ENCODE assay signal across 8 cellular contexts in genomic region chr1:228081578-228082259, GRCh38. TPM values are rescaled to one million over a fixed set of nuclear protein-coding genes. Genes with fewer than 3 reads are reported as not detected.
DNase-seq lines count a peak whose midpoint lies in the region; ATAC-seq and TF ChIP-seq lines count a peak whose summit lies in the region.

No MANE protein-coding gene starts in this region.

- DNase-seq in activated CD4-positive, alpha-beta T cell treated with anti-CD3 and anti-CD28 coated beads for 48 hours: peak; percentile 37
- no peak for DNase-seq in activated CD4-positive, alpha-beta T cell treated with anti-CD3 and anti-CD28 coated beads, Interleukin-2, amount 50 U/mL, for 1 hour
- DNase-seq in RWPE2 (ENCODE audit: low spot score) (no peak), C1 segment of cervical spinal cord (lab: John Stamatoyannopoulos, UW) (no peak), islet precursor cell (no peak)
- no peak for DNase-seq in effector memory CD8-positive, alpha-beta T cell
- DNase-seq in naive thymus-derived CD4-positive, alpha-beta T cell: no peak

- no peaks in the 10 kb centered on the region for H3K27me3 Mint-ChIP-seq in effector memory CD8-positive, alpha-beta T cell
- H3K27me3 Mint-ChIP-seq in naive thymus-derived CD4-positive, alpha-beta T cell: no peaks in the 10 kb centered on the region

- peaks cover 17% of the 10 kb centered on the region for H3K36me3 ChIP-seq in RWPE2 (ENCODE audit: low read depth)
- H3K36me3 ChIP-seq in naive thymus-derived CD4-positive, alpha-beta T cell (ENCODE audit: control insufficient read depth in 2 of 3, insufficient read depth in 3 of 3, low read length in 3 of 3): peaks cover 0 to 11% (median 0%) of the 10 kb centered on the region in 3 experiments

- peak overlapping the region; percentile 73 for H3K27ac ChIP-seq in RWPE2 (ENCODE audit: poor library complexity, severe bottlenecking)
- peak overlapping the region; percentile 97 for H3K27ac ChIP-seq in naive thymus-derived CD4-positive, alpha-beta T cell (ENCODE audit: low read depth, low read length)

- CTCF ChIA-PET in naive thymus-derived CD4-positive, alpha-beta T cell (lab: Charles Lee): interaction anchor here (1.4 kb wide), 1 partner anchor 28 kb away, joined by 3 read pairs; the partner anchor contains the start of gene MRPL55

- intact Hi-C loops in naive thymus-derived CD4-positive, alpha-beta T cell (cut with micrococcal nuclease): loop anchor here (1.0 to 10.0 kb wide), 17 partner anchors 22 to 1347 kb away; partner anchors contain the start of genes C1orf35 (in 2 of the 2), GUK1 (in 2 of the 2), JMJD4 (in 2 of the 2) and MRPL55 (in 2 of the 2)

- H3K4me1 ChIP-seq in RWPE2 (ENCODE audit: insufficient read depth, poor library complexity, severe bottlenecking): peaks cover 23% of the 10 kb centered on the region
- peaks cover 35 to 37% of the 10 kb centered on the region in 2 donors for H3K4me1 ChIP-seq in naive thymus-derived CD4-positive, alpha-beta T cell (ENCODE audit: control insufficient read depth in 2 of 2, insufficient read depth in 2 of 2, low read length in 2 of 2)

- H3K27ac Mint-ChIP-seq in effector memory CD8-positive, alpha-beta T cell: peak overlapping the region; percentile 96 to 98
- peak overlapping the region; percentile 41 to 97 (median 81) for H3K27ac Mint-ChIP-seq in naive thymus-derived CD4-positive, alpha-beta T cell

- H3K27me3 ChIP-seq in RWPE2 (ENCODE audit: insufficient read depth, poor library complexity, severe bottlenecking): no peaks in the 10 kb centered on the region
- no peaks in the 10 kb centered on the region for H3K27me3 ChIP-seq in naive thymus-derived CD4-positive, alpha-beta T cell (ENCODE audit: control insufficient read depth in 2 of 2, insufficient read depth in 2 of 2, low read length in 2 of 2)

- peaks cover 44 to 53% of the 10 kb centered on the region in 2 donors for H3K4me1 Mint-ChIP-seq in effector memory CD8-positive, alpha-beta T cell (ENCODE audit: low read depth in 2 of 2)
- H3K4me1 Mint-ChIP-seq in naive thymus-derived CD4-positive, alpha-beta T cell: peaks cover 31 to 60% (median 46%) of the 10 kb centered on the region in 7 donors

- TF ChIP-seq CTCF in RWPE2 (IDR thresholded peaks at IDR 0.05; ENCODE audit: poor library complexity, severe bottlenecking): no peak

- H3K4me3 Mint-ChIP-seq in effector memory CD8-positive, alpha-beta T cell: peak overlapping the region; percentile 91 to 94
- H3K4me3 Mint-ChIP-seq in naive thymus-derived CD4-positive, alpha-beta T cell: peak overlapping the region; percentile 73 to 97 (median 88)

- H3K9me3 Mint-ChIP-seq in effector memory CD8-positive, alpha-beta T cell: no peaks in the 10 kb centered on the region
- H3K9me3 Mint-ChIP-seq in naive thymus-derived CD4-positive, alpha-beta T cell: no peaks in the 10 kb centered on the region

- peak overlapping the region; percentile 88 for H3K4me3 ChIP-seq in RWPE2 (ENCODE audit: severe bottlenecking)
- H3K4me3 ChIP-seq in naive thymus-derived CD4-positive, alpha-beta T cell (ENCODE audit: low read length): peak overlapping the region; percentile 88

- H3K9me3 ChIP-seq in RWPE2 (ENCODE audit: severe bottlenecking): no peaks in the 10 kb centered on the region
- no peaks in the 10 kb centered on the region for H3K9me3 ChIP-seq in naive thymus-derived CD4-positive, alpha-beta T cell (ENCODE audit: control insufficient read depth in 2 of 3, low read length in 3 of 3)

- ATAC-seq in HG02870 (IDR thresholded peaks at IDR 0.05; ENCODE audit: unreplicated experiment) (peak; percentile 24), RWPE2 (ENCODE audit: low read depth) (peak; percentile 26; the same call in 2 of the 3 replicates)
- ATAC-seq in effector memory CD8-positive, alpha-beta T cell (replicated peaks): peak; percentile 9
- no peak for ATAC-seq in naive thymus-derived CD4-positive, alpha-beta T cell

- POLR2A ChIA-PET in naive thymus-derived CD4-positive, alpha-beta T cell (lab: Charles Lee): interaction anchor here (0.6 to 2.5 kb wide), 20 partner anchors 8 to 1259 kb away, joined by 3 to 9 read pairs (median 4); partner anchors contain the start of genes C1orf35, GUK1, IBA57 and MRPL55

- H3K36me3 Mint-ChIP-seq in effector memory CD8-positive, alpha-beta T cell (ENCODE audit: insufficient read depth): peaks cover 34% of the 10 kb centered on the region
- peaks cover 0 to 17% (median 0%) of the 10 kb centered on the region in 5 donors for H3K36me3 Mint-ChIP-seq in naive thymus-derived CD4-positive, alpha-beta T cell

RNA-seq across cellular contexts. Expression of gene ARF1, which starts 0.8 kb away (rescaled TPM):
- 100 to 1,000 TPM; 198 to 390 (median 259) TPM for total RNA-seq in naive thymus-derived CD4-positive, alpha-beta T cell
- polyA plus RNA-seq in naive thymus-derived CD4-positive, alpha-beta T cell: 100 to 1,000 TPM; 382 to 434 TPM

RNA-seq across cellular contexts. Expression of gene C1orf35, which starts 21.4 kb away (rescaled TPM):
- 10 to 100 TPM; 16.8 to 31.8 (median 27.8) TPM for total RNA-seq in naive thymus-derived CD4-positive, alpha-beta T cell
- polyA plus RNA-seq in naive thymus-derived CD4-positive, alpha-beta T cell: 10 to 100 TPM; 21.9 to 33.0 TPM

RNA-seq across cellular contexts. Expression of gene MRPL55, which starts 27.4 kb away (rescaled TPM):
- total RNA-seq in naive thymus-derived CD4-positive, alpha-beta T cell: 10 to 100 TPM; 34.3 to 79.3 (median 65.2) TPM
- polyA plus RNA-seq in naive thymus-derived CD4-positive, alpha-beta T cell: 100 to 1,000 TPM; 132 to 149 TPM

RNA-seq across cellular contexts. Expression of gene GUK1, which starts 58.4 kb away (rescaled TPM):
- 100 to 1,000 TPM; 145 to 309 (median 279) TPM for total RNA-seq in naive thymus-derived CD4-positive, alpha-beta T cell
- 100 to 1,000 TPM; 278 to 315 TPM for polyA plus RNA-seq in naive thymus-derived CD4-positive, alpha-beta T cell
